15 cellular contexts compared by ENCODE assay signal in the genomic region with DNA sequence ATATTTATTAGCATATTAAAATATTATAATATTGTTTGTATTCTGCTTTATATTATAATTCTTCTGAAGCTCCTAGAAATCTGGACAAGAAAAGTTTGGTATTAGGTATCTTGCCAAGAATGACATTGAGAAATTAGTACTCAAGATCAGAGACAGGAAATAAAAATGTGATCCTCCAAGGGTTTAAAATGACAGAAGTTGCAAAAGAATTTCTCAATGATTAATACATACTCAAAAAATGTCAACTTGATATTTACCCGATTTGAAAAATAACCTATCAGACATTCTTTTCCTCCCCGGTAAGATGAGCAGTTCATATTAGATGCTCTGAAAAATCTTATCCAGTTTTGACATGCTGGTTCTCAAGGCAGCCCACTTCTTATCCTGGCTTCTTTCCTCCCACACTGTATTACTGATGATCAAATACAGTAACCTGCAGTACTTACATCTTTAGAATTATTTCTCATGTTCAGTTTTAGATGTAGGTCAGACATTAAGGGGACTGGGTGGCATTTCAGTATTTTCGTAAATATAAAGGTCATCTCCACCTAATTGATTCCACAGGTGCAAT. TPM values are rescaled to one million over a fixed set of nuclear protein-coding genes. Genes with fewer than 3 reads are reported as not detected.
"Had no signal": no experiment of that assay in that cellular context is flagged by ENCODE, and none has a peak within 500 bp of the region (broad histone marks: within the 10 kb centered on the region; RNA-seq: fewer than 3 reads in every experiment).

No MANE protein-coding gene starts in this region.

- H3K27me3 Mint-ChIP-seq: stimulated activated naive CD8-positive, alpha-beta T cell treated with anti-CD3 and anti-CD28 coated beads, Interleukin-15, amount 100 ng/mL, for 72 hours had no signal

- H3K4me3 Mint-ChIP-seq: activated CD8-positive, alpha-beta T cell treated with anti-CD3 and anti-CD28 coated beads, Interleukin-2, amount 10 ng/mL, durations not matched to agents 7 days and 5 days; activated naive CD8-positive, alpha-beta T cell treated with anti-CD3 and anti-CD28 coated beads, Interleukin-2, amount 50 U/mL, for 24 hours; activated T-helper 1 cell treated with anti-CD3 and anti-CD28 coated beads, Interleukin-12 subunit alpha, Interleukin-12 subunit beta, Interleukin-2, Interleukin-4 antibody, amounts not matched to agents 30 ng/mL and 10 ng/mL and 1 ng/mL, durations not matched to agents 14 hours and 24 hours and 36 hours; memory B cell; nephron progenitor cell; stimulated activated naive CD8-positive, alpha-beta T cell treated with anti-CD3 and anti-CD28 coated beads, Interleukin-15, amount 100 ng/mL, for 72 hours had no signal

- H3K27ac Mint-ChIP-seq: activated CD8-positive, alpha-beta T cell treated with anti-CD3 and anti-CD28 coated beads, Interleukin-2, amount 10 ng/mL, durations not matched to agents 7 days and 5 days; activated naive CD8-positive, alpha-beta T cell treated with anti-CD3 and anti-CD28 coated beads, Interleukin-2, amount 50 U/mL, for 24 hours; activated T-helper 1 cell treated with anti-CD3 and anti-CD28 coated beads, Interleukin-12 subunit alpha, Interleukin-12 subunit beta, Interleukin-2, Interleukin-4 antibody, amounts not matched to agents 30 ng/mL and 10 ng/mL and 1 ng/mL, durations not matched to agents 14 hours and 24 hours and 36 hours; memory B cell; stimulated activated naive CD8-positive, alpha-beta T cell treated with anti-CD3 and anti-CD28 coated beads, Interleukin-15, amount 100 ng/mL, for 72 hours had no signal

- H3K27me3 ChIP-seq: cardiac muscle cell, gastroesophageal sphincter had no signal

- H3K27ac ChIP-seq: cardiac muscle cell had no signal

- H3K36me3 ChIP-seq: cardiac muscle cell, gastroesophageal sphincter had no signal

- H3K4me1 Mint-ChIP-seq: memory B cell had no signal

- DNase-seq: activated CD4-positive, alpha-beta T cell treated with anti-CD3 and anti-CD28 coated beads for 4 hours; activated CD8-positive, alpha-beta T cell treated with anti-CD3 and anti-CD28 coated beads, Interleukin-2, amount 10 ng/mL, durations not matched to agents 7 days and 5 days; activated naive CD4-positive, alpha-beta T cell; activated naive CD8-positive, alpha-beta T cell treated with anti-CD3 and anti-CD28 coated beads, Interleukin-2, amount 50 U/mL, for 24 hours; effector memory CD4-positive, alpha-beta T cell; hippocampal formation; nephron progenitor cell; stimulated activated CD4-positive, alpha-beta T cell treated with anti-CD3 and anti-CD28 coated beads, Interleukin-15, amount 100 ng/mL, for 24 hours; stimulated activated CD4-positive, alpha-beta T cell treated with anti-CD3 and anti-CD28 coated beads, Interleukin-4, amount 100 ng/mL, for 24 hours; stimulated activated naive CD8-positive, alpha-beta T cell treated with anti-CD3 and anti-CD28 coated beads, Interleukin-15, amount 100 ng/mL, for 72 hours had no signal

- H3K9me3 ChIP-seq: gastroesophageal sphincter had no signal

- ATAC-seq: activated CD8-positive, alpha-beta T cell treated with anti-CD3 and anti-CD28 coated beads, Interleukin-2, amount 10 ng/mL, durations not matched to agents 7 days and 5 days; activated naive CD8-positive, alpha-beta T cell treated with anti-CD3 and anti-CD28 coated beads, Interleukin-2, amount 50 U/mL, for 24 hours; stimulated activated naive CD8-positive, alpha-beta T cell treated with anti-CD3 and anti-CD28 coated beads, Interleukin-15, amount 100 ng/mL, for 72 hours had no signal

- H3K36me3 Mint-ChIP-seq: memory B cell had no signal

- H3K4me3 ChIP-seq: cardiac muscle cell, gastroesophageal sphincter had no signal

- H3K9me3 Mint-ChIP-seq: activated naive CD8-positive, alpha-beta T cell treated with anti-CD3 and anti-CD28 coated beads, Interleukin-2, amount 50 U/mL, for 24 hours; activated T-helper 1 cell treated with anti-CD3 and anti-CD28 coated beads, Interleukin-12 subunit alpha, Interleukin-12 subunit beta, Interleukin-2, Interleukin-4 antibody, amounts not matched to agents 30 ng/mL and 10 ng/mL and 1 ng/mL, durations not matched to agents 14 hours and 24 hours and 36 hours; memory B cell; nephron progenitor cell; stimulated activated naive CD8-positive, alpha-beta T cell treated with anti-CD3 and anti-CD28 coated beads, Interleukin-15, amount 100 ng/mL, for 72 hours had no signal

RNA-seq across cellular contexts. Expression of gene CACHD1, which starts 55.3 kb away (rescaled TPM):
- total RNA-seq: T-helper 1 cell treated with Interleukin-12 subunit alpha and Interleukin-12 subunit beta and Interleukin-4 antibody, amounts not matched to agents 30 ng/mL and 1 ng/mL, for 36 hours had no signal
